Comparison of ENCODE assay signal across 18 cellular contexts in genomic region chr4:110778526-110778925, GRCh38.
"Had no signal": no experiment of that assay in that cellular context is flagged by ENCODE, and none has a peak within 500 bp of the region (broad histone marks: within the 10 kb centered on the region; RNA-seq: fewer than 3 reads in every experiment).

No MANE protein-coding gene starts in this region.

- DNase-seq: activated CD4-positive, alpha-beta T cell treated with anti-CD3 and anti-CD28 coated beads, Interleukin-2, amount 50 U/mL, for 4 hours; activated gamma-delta T cell treated with Interleukin-2 at 50 U/mL for 16 hours; adrenal gland; body of pancreas; caudate nucleus; dorsolateral prefrontal cortex; endodermal cell; gastrocnemius medialis; head of caudate nucleus; kidney glomerular epithelial cell; left ventricle myocardium inferior; retina; stimulated activated CD4-positive, alpha-beta T cell treated with anti-CD3 and anti-CD28 coated beads, Interleukin-12 subunit alpha, Interleukin-12 subunit beta, amount 100 ng/mL, for 4 hours; stimulated activated CD4-positive, alpha-beta T cell treated with anti-CD3 and anti-CD28 coated beads, Interleukin-1b, Interleukin-23, amount 100 ng/mL, for 48 hours had no signal

- FAIRE-seq: TTC549 had no signal

- H3K4me1 ChIP-seq: adrenal gland, body of pancreas, gastrocnemius medialis, left ventricle myocardium inferior, tibial nerve had no signal

- H3K36me3 ChIP-seq: adrenal gland, gastrocnemius medialis, left ventricle myocardium inferior, tibial nerve had no signal

- H3K4me3 ChIP-seq: adrenal gland, body of pancreas, dorsolateral prefrontal cortex, gastrocnemius medialis, left ventricle myocardium inferior, tibial nerve had no signal

- H3K27ac ChIP-seq: adrenal gland, body of pancreas, dorsolateral prefrontal cortex, epithelial cell of prostate, gastrocnemius medialis, left ventricle myocardium inferior, tibial nerve had no signal

- H3K27me3 ChIP-seq: adrenal gland, body of pancreas, dorsolateral prefrontal cortex, gastrocnemius medialis, tibial nerve had no signal

- H3K9me3 ChIP-seq: adrenal gland, body of pancreas, gastrocnemius medialis, left ventricle myocardium inferior, tibial nerve had no signal

- ATAC-seq: activated naive CD4-positive, alpha-beta T cell treated with anti-CD3 and anti-CD28 coated beads, Interleukin-2, amount 50 U/mL, for 72 hours; body of pancreas; gastrocnemius medialis had no signal
